Comparison of ENCODE assay signal across 11 cellular contexts in genomic region chr11:88292156-88292844, GRCh38. TPM values are rescaled to one million over a fixed set of nuclear protein-coding genes. Genes with fewer than 3 reads are reported as not detected.
A peak's percentile ranks its signal among the peaks of the same experiment; 100 is the strongest.
DNase-seq lines count a peak whose midpoint lies in the region; ATAC-seq, FAIRE-seq and TF ChIP-seq lines count a peak whose summit lies in the region.
"Had no signal": no experiment of that assay in that cellular context is flagged by ENCODE, and none has a peak within 500 bp of the region (broad histone marks: within the 10 kb centered on the region; RNA-seq: fewer than 3 reads in every experiment).

No MANE protein-coding gene starts in this region.

- peak; percentile 1 for DNase-seq in NCI-H345 (lab: John Stamatoyannopoulos, UW)
- peak; percentile 57 for DNase-seq in endothelial cell of umbilical vein (ENCODE audit: low read depth, low spot score)
- peak; percentile 25 to 62 (median 46) for DNase-seq in pancreas
- DNase-seq in COLO668 (lab: John Stamatoyannopoulos, UW; ENCODE audit: unreplicated experiment), result no peak
- no peak for DNase-seq in HFFc6
- DNase-seq in left lung, result no peak

- no peak overlapping the region for H3K4me3 ChIP-seq in HEK293 (ENCODE audit: low read depth, low read length)
- H3K4me3 ChIP-seq in endothelial cell of umbilical vein (replicated peaks in 1 of 3; ENCODE audit: insufficient read depth in 1 of 3, low read depth in 1 of 3, low read length in 3 of 3), result no peak overlapping the region
- no peak overlapping the region for H3K4me3 ChIP-seq in pancreas
- H3K4me3 ChIP-seq in left lung, result no peak overlapping the region
- H3K4me3 ChIP-seq: right atrium auricular region had no signal

- H3K4me1 ChIP-seq in HEK293 (ENCODE audit: control insufficient read depth, insufficient read depth, low read length), result peaks cover 9% of the 10 kb centered on the region
- H3K4me1 ChIP-seq in endothelial cell of umbilical vein (ENCODE audit: control insufficient read depth, extremely low read depth, insufficient read depth, low read length), result peaks cover 5% of the 10 kb centered on the region
- peaks cover 0 to under 1% (median 0%) of the 10 kb centered on the region in 3 donors for H3K4me1 ChIP-seq in pancreas
- no peaks in the 10 kb centered on the region for H3K4me1 ChIP-seq in left lung
- H3K4me1 ChIP-seq: right atrium auricular region had no signal

- intact Hi-C loops in endothelial cell of umbilical vein (cut with micrococcal nuclease), result no loop called here
- intact Hi-C loops in pancreas (cut with DNase I), result no loop called here
- intact Hi-C loops in left lung (cut with DNase I), result no loop called here

- ATAC-seq in pancreas (peak; percentile 53 to 79 (median 74)), GM21367 (IDR thresholded peaks at IDR 0.05; ENCODE audit: unreplicated experiment) (no peak), left lung (no peak)

- no peaks in the 10 kb centered on the region; the same call in 1 of the 2 replicates for H3K27me3 Mint-ChIP-seq in HFFc6 (ENCODE audit: insufficient read depth)
- H3K27me3 Mint-ChIP-seq: central memory CD8-positive, alpha-beta T cell had no signal

- no peak overlapping the region for H3K9ac ChIP-seq in endothelial cell of umbilical vein (replicated peaks; ENCODE audit: extremely low read depth, insufficient read depth, low read length)

- no peaks in the 10 kb centered on the region for H3K79me2 ChIP-seq in endothelial cell of umbilical vein (ENCODE audit: control insufficient read depth, insufficient read depth, low read length)

- no peaks in the 10 kb centered on the region for H3K9me3 ChIP-seq in HEK293 (ENCODE audit: control insufficient read depth, insufficient read depth, low read depth, low read length)
- no peaks in the 10 kb centered on the region for H3K9me3 ChIP-seq in endothelial cell of umbilical vein (replicated peaks; ENCODE audit: control insufficient read depth, insufficient read depth, low read length)
- no peaks in the 10 kb centered on the region for H3K9me3 ChIP-seq in pancreas
- no peaks in the 10 kb centered on the region for H3K9me3 ChIP-seq in left lung
- H3K9me3 ChIP-seq: right atrium auricular region had no signal

- peaks cover 30% of the 10 kb centered on the region for H3K4me1 Mint-ChIP-seq in HFFc6 (ENCODE audit: low read depth)

- H2AFZ ChIP-seq in endothelial cell of umbilical vein (ENCODE audit: low read depth, low read length), result no peak overlapping the region

- H3K36me3 ChIP-seq in HEK293 (ENCODE audit: control insufficient read depth in 2 of 2, insufficient read depth in 1 of 2, low read length in 2 of 2) (peaks cover 0 to 14% of the 10 kb centered on the region in 2 experiments; a peak in 1 of 3 replicates), endothelial cell of umbilical vein (ENCODE audit: control insufficient read depth in 2 of 2, extremely low read depth in 1 of 2, insufficient read depth in 2 of 2, low read length in 2 of 2) (peaks cover 7 to 9% of the 10 kb centered on the region in 2 experiments), pancreas (no peaks in the 10 kb centered on the region), left lung (peaks cover 0 to 83% of the 10 kb centered on the region in 2 donors)
- H3K36me3 ChIP-seq: right atrium auricular region had no signal

- no peak overlapping the region for H3K4me2 ChIP-seq in endothelial cell of umbilical vein (ENCODE audit: insufficient read depth, low read length)

- H3K27me3 ChIP-seq in endothelial cell of umbilical vein (ENCODE audit: control insufficient read depth in 2 of 2, insufficient read depth in 2 of 2, low read length in 2 of 2), result no peaks in the 10 kb centered on the region
- H3K27me3 ChIP-seq in pancreas, result no peaks in the 10 kb centered on the region
- no peaks in the 10 kb centered on the region for H3K27me3 ChIP-seq in left lung
- H3K27me3 ChIP-seq: right atrium auricular region had no signal

- H3K9me1 ChIP-seq in endothelial cell of umbilical vein (replicated peaks; ENCODE audit: control insufficient read depth, extremely low read depth, insufficient read depth, low read length), result no peaks in the 10 kb centered on the region

- peaks cover 19% of the 10 kb centered on the region for H3K36me3 Mint-ChIP-seq in HFFc6 (ENCODE audit: low read depth)

- H3K27ac ChIP-seq in HEK293 (ENCODE audit: extremely low read depth, low read depth, low read length) (no peak overlapping the region), endothelial cell of umbilical vein (ENCODE audit: insufficient read depth, low read depth, low read length) (no peak overlapping the region), pancreas (no peak overlapping the region), left lung (no peak overlapping the region)
- H3K27ac ChIP-seq: HL-60, right atrium auricular region had no signal

- 31 to 33% methylated on average over 3 of the region's 3 CpGs for WGBS in pancreas, 2 donors

- dilution Hi-C loops in endothelial cell of umbilical vein (cut with MboI; ENCODE audit: extremely low pct_ligation_motif_present, low sequenced_read_pairs), result no loop called here

- no peak overlapping the region for H3K27ac Mint-ChIP-seq in HFFc6

- POLR2A ChIA-PET in HEK293 (lab: Yijun Ruan, JAX) (no interaction called here), endothelial cell of umbilical vein (lab: Charles Lee) (no interaction called here)

- BruUV-seq in endothelial cell of umbilical vein (replicated peaks; lab: Mats Ljungman, UMichigan), result no TSS peak

- CTCF ChIA-PET in HEK293 (lab: Yijun Ruan, JAX), result no interaction called here
- CTCF ChIA-PET in endothelial cell of umbilical vein (lab: Charles Lee), result interaction anchor here (0.8 to 1.8 kb wide), 6 partner anchors 37 to 276 kb away, joined by 3 to 8 read pairs (median 4); no protein-coding TSS in a partner anchor

- H4K20me1 ChIP-seq in endothelial cell of umbilical vein (replicated peaks; ENCODE audit: control insufficient read depth, extremely low read depth, insufficient read depth, low read length), result no peaks in the 10 kb centered on the region

- H3K9me3 Mint-ChIP-seq in HFFc6, result no peaks in the 10 kb centered on the region
- H3K9me3 Mint-ChIP-seq: central memory CD8-positive, alpha-beta T cell had no signal

- no peak for TF ChIP-seq POLR2A in endothelial cell of umbilical vein (IDR thresholded peaks at IDR 0.05; ENCODE audit: low read depth, low read length)

- peak; percentile 51 for TF ChIP-seq CTCF in HEK293 (tag by site-specific recombination; IDR thresholded peaks at IDR 0.05)
- TF ChIP-seq CTCF in endothelial cell of umbilical vein (IDR thresholded peaks at IDR 0.05; ENCODE audit: extremely low read depth in 1 of 2, insufficient read depth in 1 of 2, low read depth in 1 of 2, low read length in 2 of 2), result no peak
- TF ChIP-seq CTCF in pancreas (IDR thresholded peaks at IDR 0.05), result no peak
- no peak for TF ChIP-seq CTCF in HFFc6 (IDR thresholded peaks at IDR 0.05)
- TF ChIP-seq CTCF in left lung (IDR thresholded peaks at IDR 0.05), result no peak

- no peak for FAIRE-seq in endothelial cell of umbilical vein (lab: Jason Lieb, UNC)
- peak; percentile 56 for FAIRE-seq in pancreas (lab: Jason Lieb, UNC)

- H3K4me3 Mint-ChIP-seq in HFFc6, result no peak overlapping the region
- H3K4me3 Mint-ChIP-seq: central memory CD8-positive, alpha-beta T cell had no signal

TF ChIP-seq in HEK293, 187 proteins besides CTCF, POLR2A, EP300 and RAD21 (continues in another document):
- TF ChIP-seq ZNF214 (tag by site-specific recombination; IDR thresholded peaks at IDR 0.05; ENCODE audit: borderline replicate concordance) (no peak), SCRT1 (tag by site-specific recombination; IDR thresholded peaks at IDR 0.05; ENCODE audit: borderline replicate concordance) (no peak), FEZF1 (tag by site-specific recombination; IDR thresholded peaks at IDR 0.05) (peak; percentile 48; the same call in 1 of the 2 replicates), ZBTB7A (tag by site-specific recombination; IDR thresholded peaks at IDR 0.05; ENCODE audit: low read depth) (no peak)
- TF ChIP-seq, protein P1, sequence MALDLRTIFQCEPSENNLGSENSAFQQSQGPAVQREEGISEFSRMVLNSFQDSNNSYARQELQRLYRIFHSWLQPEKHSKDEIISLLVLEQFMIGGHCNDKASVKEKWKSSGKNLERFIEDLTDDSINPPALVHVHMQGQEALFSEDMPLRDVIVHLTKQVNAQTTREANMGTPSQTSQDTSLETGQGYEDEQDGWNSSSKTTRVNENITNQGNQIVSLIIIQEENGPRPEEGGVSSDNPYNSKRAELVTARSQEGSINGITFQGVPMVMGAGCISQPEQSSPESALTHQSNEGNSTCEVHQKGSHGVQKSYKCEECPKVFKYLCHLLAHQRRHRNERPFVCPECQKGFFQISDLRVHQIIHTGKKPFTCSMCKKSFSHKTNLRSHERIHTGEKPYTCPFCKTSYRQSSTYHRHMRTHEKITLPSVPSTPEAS (tag by site-specific recombination; IDR thresholded peaks at IDR 0.05), result no peak

TF ChIP-seq in endothelial cell of umbilical vein, 7 proteins besides CTCF, POLR2A, EP300 and RAD21:
- TF ChIP-seq GATA2 (IDR thresholded peaks at IDR 0.05; ENCODE audit: insufficient read depth, insufficient read length, low read depth, low read length), result no peak
- no peak for TF ChIP-seq FOS (IDR thresholded peaks at IDR 0.05; ENCODE audit: borderline replicate concordance, insufficient read depth, low read length)

RNA-seq across cellular contexts. Expression of gene CTSC, which starts 45.2 kb away (rescaled TPM):
- total RNA-seq in endothelial cell of umbilical vein, result 130 and 226 TPM in 2 replicates
- polyA plus RNA-seq in endothelial cell of umbilical vein, result 144 and 186 TPM in 2 replicates
- 186 and 204 TPM in 2 replicates for polyA plus RNA-seq in endothelial cell of umbilical vein (2011; cell fraction: cytosol; rRNA removed)
- 107 and 150 TPM in 2 replicates for polyA plus RNA-seq in endothelial cell of umbilical vein (2011; cell fraction: nucleus; rRNA removed)
- polyA plus RNA-seq in endothelial cell of umbilical vein (2012), result 325 and 496 TPM in 2 replicates
- polyA minus RNA-seq in endothelial cell of umbilical vein, result 108 and 124 TPM in 2 replicates
- polyA minus RNA-seq in endothelial cell of umbilical vein (2011; cell fraction: cytosol; rRNA and poly(A)+ RNA removed), result 77.6 TPM
- 149 and 155 TPM in 2 replicates for polyA minus RNA-seq in endothelial cell of umbilical vein (2011; cell fraction: nucleus; rRNA and poly(A)+ RNA removed)
- 10 to 100 TPM; 13.6 to 68.6 (median 30.1) TPM for total RNA-seq in pancreas
- polyA plus RNA-seq in pancreas, result 10 to 100 TPM; 12.2 to 18.4 TPM
- 100 to 1,000 TPM; 234 to 406 (median 384) TPM for total RNA-seq in HFFc6 (2021; fragmentation: NEBNext Ultra II Directional; extraction: Animal tissue kit (Norgen Biotek cat#: 25700))
- total RNA-seq in left lung, result 100 to 1,000 TPM; 281 to 422 TPM

Comparison
In these comparisons a context has a peak if more than half of its experiments do, and no peak if none do; other contexts are left out.
1. DNase-seq: peak in NCI-H345 (single experiment), endothelial cell of umbilical vein (single experiment) and pancreas (6 of 6); none in COLO668 (single experiment), HFFc6 (single experiment) and left lung (0 of 2).
2. ATAC-seq: peak in pancreas (4 of 4); none in GM21367 (single experiment) and left lung (single experiment).